8 cellular contexts compared by ENCODE assay signal in the genomic region with DNA sequence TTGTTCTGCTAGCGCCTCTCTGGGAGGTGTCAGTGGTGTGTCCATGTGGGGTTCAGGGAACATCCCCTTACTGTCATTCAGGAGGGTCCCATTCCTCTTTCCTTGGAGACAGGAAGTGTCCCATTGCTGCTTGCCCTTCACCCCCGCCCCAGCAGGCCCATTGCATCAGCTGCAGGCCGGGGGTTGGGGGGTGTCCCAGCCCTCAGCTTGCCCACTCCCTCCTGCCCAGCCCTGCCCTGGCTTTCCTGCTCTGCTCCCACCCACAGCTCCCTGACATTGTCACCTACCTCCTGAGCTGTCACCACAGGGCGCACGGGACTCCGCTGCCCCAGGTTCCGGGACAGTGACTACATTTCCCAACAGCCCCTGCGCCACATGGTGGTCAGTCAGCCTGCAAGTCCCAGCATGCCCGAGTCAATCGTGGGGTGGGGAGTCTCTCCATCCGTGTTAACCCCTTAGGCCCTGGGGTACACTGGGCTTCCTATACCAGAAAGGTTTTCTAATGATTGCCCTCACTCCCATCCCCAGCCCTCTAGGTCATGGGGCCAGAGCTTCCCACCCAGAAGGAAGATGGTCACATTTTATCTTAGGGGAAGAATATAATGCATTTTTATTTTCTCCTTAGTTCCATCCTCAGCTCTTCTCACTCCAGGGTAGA. TPM values are rescaled to one million over a fixed set of nuclear protein-coding genes. Genes with fewer than 3 reads are reported as not detected.
DNase-seq lines count a peak whose midpoint lies in the region; ATAC-seq and TF ChIP-seq lines count a peak whose summit lies in the region.

A gene (minus strand): TSS at position 351 of the 658 bp plus-strand sequence. CDS start 745 bp downstream, outside the sequence.

- TF ChIP-seq CTCF in GM13977 (IDR thresholded peaks at IDR 0.05; ENCODE audit: extremely low read depth, insufficient read depth, missing control alignments) = no peak

- peak; percentile 96 for ATAC-seq in HG02678 (IDR thresholded peaks at IDR 0.05; ENCODE audit: unreplicated experiment)

- peak; percentile 65 for TF ChIP-seq POLR2A in erythroblast (IDR thresholded peaks at IDR 0.05; ENCODE audit: low read length)

- in situ Hi-C loops in GM13977 (cut with MboI; ENCODE audit: low pct_unique_long_range_greater_than_20kb, low sequenced_read_pairs, unreplicated experiment) = no loop called here

- DNase-seq in GM13977 (ENCODE audit: low spot score) (peak; percentile 92), NOMO-1 treated with dmso at 0.1 percent for 144 hours (lab: John Stamatoyannopoulos, UW; ENCODE audit: unreplicated experiment) (peak; percentile 71), activated T-cell treated with anti-CD3 and anti-CD28 coated beads for 1 hour (ENCODE audit: low read depth) (peak; percentile 52), erythroblast (lab: John Stamatoyannopoulos, UW) (peak; percentile 88), mucosa of gallbladder (ENCODE audit: low spot score) (peak; percentile 89), NCI-H1048 (lab: John Stamatoyannopoulos, UW) (no peak)
- peak; percentile 31 to 41 for DNase-seq in stimulated activated CD8-positive, alpha-beta memory T cell treated with anti-CD3 and anti-CD28 coated beads, Interleukin-4, amount 100 ng/mL, for 1 hour (ENCODE audit: low read depth in 2 of 2, low spot score in 1 of 2)

RNA-seq across cellular contexts. Expression of the gene that starts here (rescaled TPM):
- total RNA-seq in mucosa of gallbladder = 25.8 TPM
